25 cellular contexts compared by ENCODE assay signal in the genomic region with DNA sequence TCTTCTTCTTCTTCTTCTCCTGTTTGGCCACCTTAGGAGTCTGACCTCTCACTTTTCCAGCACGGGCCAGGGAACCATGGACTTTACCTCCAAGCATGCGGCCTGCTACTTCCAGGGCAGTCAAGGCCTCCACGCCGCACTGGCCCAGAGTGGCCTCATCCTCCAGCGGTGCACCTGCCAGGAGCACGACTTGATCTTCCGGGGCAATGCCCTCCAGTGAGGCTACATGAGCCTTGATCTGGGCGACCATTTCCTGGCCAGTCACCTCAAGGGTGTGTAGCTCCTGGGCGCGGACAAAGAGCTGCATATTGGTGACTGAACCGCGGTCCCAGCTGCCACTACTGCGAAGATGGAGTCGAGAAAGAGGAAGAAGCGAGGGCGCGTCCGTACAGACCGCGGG.
"Had no signal": no experiment of that assay in that cellular context is flagged by ENCODE, and none has a peak within 500 bp of the region (broad histone marks: within the 10 kb centered on the region; RNA-seq: fewer than 3 reads in every experiment).

No MANE protein-coding gene starts in this region.

- H3K27me3 Mint-ChIP-seq: activated naive CD4-positive, alpha-beta T cell treated with anti-CD3 and anti-CD28 coated beads, Interleukin-2, amount 50 U/mL, for 24 hours had no signal

- H3K4me1 Mint-ChIP-seq: central memory CD8-positive, alpha-beta T cell had no signal

- H3K9me3 ChIP-seq: breast epithelium had no signal

- ATAC-seq: activated CD4-positive, alpha-beta T cell treated with anti-CD3 and anti-CD28 coated beads for 36 hours; K562; PC-3 had no signal

- H3K36me3 Mint-ChIP-seq: activated naive CD4-positive, alpha-beta T cell treated with anti-CD3 and anti-CD28 coated beads, Interleukin-2, amount 50 U/mL, for 24 hours had no signal

- H3K9me3 Mint-ChIP-seq: activated CD4-positive, alpha-beta memory T cell treated with anti-CD3 and anti-CD28 coated beads, Interleukin-2, amount 10 ng/mL, durations not matched to agents 7 days and 5 days; activated naive CD4-positive, alpha-beta T cell treated with anti-CD3 and anti-CD28 coated beads, Interleukin-2, amount 50 U/mL, for 24 hours; activated T-helper 2 cell treated with anti-CD3 and anti-CD28 coated beads, Interferon-gamma antibody, Interleukin-2, Interleukin-4, amounts not matched to agents 10 μg/mL and 5 μg/mL and 100 μg/mL, durations not matched to agents 14 hours and 24 hours and 36 hours; central memory CD8-positive, alpha-beta T cell had no signal

- H3K27me3 ChIP-seq: breast epithelium had no signal

- H3K4me3 ChIP-seq: breast epithelium, K562 had no signal

- H3K27ac ChIP-seq: breast epithelium, WERI-Rb-1 had no signal

- DNase-seq: activated CD4-positive, alpha-beta memory T cell treated with anti-CD3 and anti-CD28 coated beads, Interleukin-2, amount 10 ng/mL, durations not matched to agents 7 days and 5 days; activated CD4-positive, alpha-beta T cell treated with anti-CD3 and anti-CD28 coated beads for 36 hours; activated CD4-positive, alpha-beta T cell treated with anti-CD3 and anti-CD28 coated beads, Interleukin-2, amount 50 U/mL, for 1 hour; activated naive CD4-positive, alpha-beta T cell; activated T-cell treated with anti-CD3 and anti-CD28 coated beads for 4 hours; activated T-cell treated with anti-CD3 and anti-CD28 coated beads, Interleukin-2, amount 50 U/mL, for 48 hours; aorta; Kasumi-1; MV-4-11; NCI-H1105; NCI-H1436; NCI-H1694 treated with DMSO at 0.1 percent for 48 hours; NCI-H2029 treated with DMSO at 0.1 percent for 48 hours; NCI-H510A treated with DMSO at 0.1 percent for 48 hours; NCI-H69; PC-3; SHP77 treated with DMSO at 0.1 percent for 48 hours; T-helper 2 cell; T1000; WERI-Rb-1 had no signal

- H3K36me3 ChIP-seq: breast epithelium, WERI-Rb-1 had no signal

- H3K4me1 ChIP-seq: breast epithelium had no signal

- H3K27ac Mint-ChIP-seq: activated CD4-positive, alpha-beta memory T cell treated with anti-CD3 and anti-CD28 coated beads, Interleukin-2, amount 10 ng/mL, durations not matched to agents 7 days and 5 days; activated CD4-positive, alpha-beta T cell treated with anti-CD3 and anti-CD28 coated beads for 36 hours; activated naive CD4-positive, alpha-beta T cell treated with anti-CD3 and anti-CD28 coated beads, Interleukin-2, amount 50 U/mL, for 24 hours; activated T-helper 2 cell treated with anti-CD3 and anti-CD28 coated beads, Interferon-gamma antibody, Interleukin-2, Interleukin-4, amounts not matched to agents 10 μg/mL and 5 μg/mL and 100 μg/mL, durations not matched to agents 14 hours and 24 hours and 36 hours had no signal

- H3K4me3 Mint-ChIP-seq: activated CD4-positive, alpha-beta memory T cell treated with anti-CD3 and anti-CD28 coated beads, Interleukin-2, amount 10 ng/mL, durations not matched to agents 7 days and 5 days; activated CD4-positive, alpha-beta T cell treated with anti-CD3 and anti-CD28 coated beads for 36 hours; activated naive CD4-positive, alpha-beta T cell treated with anti-CD3 and anti-CD28 coated beads, Interleukin-2, amount 50 U/mL, for 24 hours; central memory CD8-positive, alpha-beta T cell had no signal
